1 cellular context compared by ENCODE assay signal in the genomic region with DNA sequence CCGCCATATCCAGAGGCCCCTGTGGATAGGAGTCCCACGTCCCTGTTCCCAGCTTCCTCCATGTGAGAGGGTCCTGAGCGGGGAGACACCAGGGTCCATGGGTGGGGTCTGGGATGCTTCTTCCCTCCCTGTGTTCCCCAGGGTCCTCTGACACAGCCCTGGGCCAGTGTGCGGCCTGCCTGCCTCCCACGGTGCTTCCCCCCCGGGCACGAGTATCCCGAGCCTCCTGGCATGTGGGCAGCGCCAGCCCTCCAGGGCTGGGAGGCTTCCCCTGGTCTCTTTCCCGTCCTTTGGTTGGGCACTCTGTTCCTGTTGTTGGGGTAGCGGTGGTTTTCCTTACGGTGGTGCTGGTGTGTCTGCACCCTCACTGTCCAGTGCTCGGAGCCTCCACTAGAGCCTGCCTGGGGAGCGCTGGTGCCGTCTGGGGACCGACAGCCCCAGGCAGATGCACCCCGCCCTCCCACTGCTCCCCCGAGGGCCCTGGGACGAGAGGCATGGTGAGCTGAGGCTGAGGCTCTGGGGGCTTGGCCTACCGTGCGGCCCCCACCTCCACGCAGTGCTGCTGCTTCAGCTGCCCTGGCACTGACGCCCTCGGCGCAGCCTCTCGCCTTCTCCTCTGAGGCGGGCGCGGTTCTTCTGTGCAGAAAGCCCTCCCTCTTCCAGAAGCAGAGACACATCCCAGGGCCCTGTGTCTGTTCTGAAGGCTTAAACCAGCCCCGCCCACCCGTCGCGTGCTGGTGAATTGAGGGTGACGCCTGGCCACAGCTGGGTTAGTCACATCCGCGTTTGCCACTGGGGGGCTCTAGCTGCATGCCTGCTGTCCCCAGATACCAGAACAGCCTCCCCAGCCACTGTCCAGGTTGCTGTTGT.
TF ChIP-seq lines count a peak whose summit lies in the region.

No MANE protein-coding gene starts in this region.

TF ChIP-seq in SK-N-SH treated with all-trans-retinoic acid at 6 μM for 48 hours, 23 proteins besides CTCF, POLR2A, EP300 and RAD21 (continued from another document):
- TF ChIP-seq ZNF565 (CRISPR knock-in tag; conservative IDR thresholded peaks at IDR 0.05; ENCODE audit: low read depth), result no peak
- TF ChIP-seq TOX (CRISPR knock-in tag; IDR thresholded peaks at IDR 0.05; ENCODE audit: borderline replicate concordance), result no peak
- TF ChIP-seq ESRRG (CRISPR knock-in tag; IDR thresholded peaks at IDR 0.05), result no peak
- TF ChIP-seq OSR1 (CRISPR knock-in tag; IDR thresholded peaks at IDR 0.05), result no peak
- TF ChIP-seq ZFP30 (CRISPR knock-in tag; IDR thresholded peaks at IDR 0.05), result no peak
- TF ChIP-seq BACH2 (CRISPR knock-in tag; IDR thresholded peaks at IDR 0.05; ENCODE audit: borderline replicate concordance), result no peak
- no peak for TF ChIP-seq GLIS3 (CRISPR knock-in tag; IDR thresholded peaks at IDR 0.05)
- TF ChIP-seq ISL1 (CRISPR knock-in tag; IDR thresholded peaks at IDR 0.05), result no peak
- TF ChIP-seq PPARA (CRISPR knock-in tag; IDR thresholded peaks at IDR 0.05; ENCODE audit: borderline replicate concordance), result no peak
